27 cellular contexts compared by ENCODE assay signal in genomic region chr7:110382736-110383135, GRCh38.
"Had no signal": no experiment of that assay in that cellular context is flagged by ENCODE, and none has a peak within 500 bp of the region (broad histone marks: within the 10 kb centered on the region; RNA-seq: fewer than 3 reads in every experiment).

No MANE protein-coding gene starts in this region.

- H3K27me3 Mint-ChIP-seq: natural killer cell treated with Interleukin-12 subunit alpha and Interleukin-12 subunit beta and Interleukin-15 and Interleukin-18, amount 100 ng/mL, for 72 hours; stimulated activated naive CD8-positive, alpha-beta T cell treated with anti-CD3 and anti-CD28 coated beads, Interleukin-15, Interleukin-2, amounts not matched to agents 100 ng/mL and 50 ng/mL, for 24 hours had no signal

- H3K9me3 ChIP-seq: left ventricle myocardium inferior, mucosa of descending colon, pancreas, prostate gland, suprapubic skin, thoracic aorta, tibial artery, upper lobe of right lung had no signal

- H3K4me3 Mint-ChIP-seq: naive thymus-derived CD4-positive, alpha-beta T cell; natural killer cell treated with Interleukin-12 subunit alpha and Interleukin-12 subunit beta and Interleukin-15 and Interleukin-18, amount 100 ng/mL, for 72 hours; stimulated activated naive CD8-positive, alpha-beta T cell treated with anti-CD3 and anti-CD28 coated beads, Interleukin-15, Interleukin-2, amounts not matched to agents 100 ng/mL and 50 ng/mL, for 24 hours had no signal

- H3K4me3 ChIP-seq: left ventricle myocardium inferior, lung, mucosa of descending colon, pancreas, prostate gland, skin epidermis, suprapubic skin, thoracic aorta, tibial artery, upper lobe of right lung had no signal

- H3K36me3 Mint-ChIP-seq: natural killer cell treated with Interleukin-12 subunit alpha and Interleukin-12 subunit beta and Interleukin-15 and Interleukin-18, amount 100 ng/mL, for 72 hours had no signal

- H3K27me3 ChIP-seq: pancreas, suprapubic skin, tibial artery, upper lobe of right lung had no signal

- H3K9me3 Mint-ChIP-seq: stimulated activated naive CD8-positive, alpha-beta T cell treated with anti-CD3 and anti-CD28 coated beads, Interleukin-15, Interleukin-2, amounts not matched to agents 100 ng/mL and 50 ng/mL, for 24 hours had no signal

- DNase-seq: hypothalamus; islet precursor cell; left ventricle myocardium inferior; mesendoderm; midbrain; mucosa of descending colon; naive thymus-derived CD4-positive, alpha-beta T cell; nucleus accumbens; pancreas; retina; right cardiac atrium; stimulated activated CD4-positive, alpha-beta T cell treated with anti-CD3 and anti-CD28 coated beads, Interleukin-12 subunit alpha, Interleukin-12 subunit beta, amount 100 ng/mL, for 4 hours; stimulated activated CD4-positive, alpha-beta T cell treated with anti-CD3 and anti-CD28 coated beads, Interleukin-15, amount 100 ng/mL, for 24 hours; stimulated activated CD4-positive, alpha-beta T cell treated with anti-CD3 and anti-CD28 coated beads, Interleukin-2, amount 100 ng/mL, for 24 hours; stimulated activated CD4-positive, alpha-beta T cell treated with anti-CD3 and anti-CD28 coated beads, Interleukin-4, amount 100 ng/mL, for 1 hour; stimulated activated naive CD4-positive, alpha-beta T cell; tibial artery; trophoblast cell; upper lobe of right lung had no signal

- ATAC-seq: mucosa of descending colon; naive thymus-derived CD4-positive, alpha-beta T cell; natural killer cell treated with Interleukin-12 subunit alpha and Interleukin-12 subunit beta and Interleukin-15 and Interleukin-18, amount 100 ng/mL, for 72 hours; pancreas; right cardiac atrium; sciatic nerve; upper lobe of right lung had no signal

- H3K27ac ChIP-seq: left ventricle myocardium inferior, pancreas, prostate gland, skin epidermis, suprapubic skin, thoracic aorta, tibial artery, upper lobe of right lung had no signal

- H3K27ac Mint-ChIP-seq: naive thymus-derived CD4-positive, alpha-beta T cell; natural killer cell treated with Interleukin-12 subunit alpha and Interleukin-12 subunit beta and Interleukin-15 and Interleukin-18, amount 100 ng/mL, for 72 hours; stimulated activated naive CD8-positive, alpha-beta T cell treated with anti-CD3 and anti-CD28 coated beads, Interleukin-15, Interleukin-2, amounts not matched to agents 100 ng/mL and 50 ng/mL, for 24 hours had no signal

- H3K36me3 ChIP-seq: left ventricle myocardium inferior, pancreas, prostate gland, suprapubic skin, thoracic aorta, tibial artery, upper lobe of right lung had no signal

- H3K4me1 ChIP-seq: left ventricle myocardium inferior, pancreas, prostate gland, suprapubic skin, tibial artery, upper lobe of right lung had no signal
